Comparison of ENCODE assay signal across 8 cellular contexts in the genomic region with DNA sequence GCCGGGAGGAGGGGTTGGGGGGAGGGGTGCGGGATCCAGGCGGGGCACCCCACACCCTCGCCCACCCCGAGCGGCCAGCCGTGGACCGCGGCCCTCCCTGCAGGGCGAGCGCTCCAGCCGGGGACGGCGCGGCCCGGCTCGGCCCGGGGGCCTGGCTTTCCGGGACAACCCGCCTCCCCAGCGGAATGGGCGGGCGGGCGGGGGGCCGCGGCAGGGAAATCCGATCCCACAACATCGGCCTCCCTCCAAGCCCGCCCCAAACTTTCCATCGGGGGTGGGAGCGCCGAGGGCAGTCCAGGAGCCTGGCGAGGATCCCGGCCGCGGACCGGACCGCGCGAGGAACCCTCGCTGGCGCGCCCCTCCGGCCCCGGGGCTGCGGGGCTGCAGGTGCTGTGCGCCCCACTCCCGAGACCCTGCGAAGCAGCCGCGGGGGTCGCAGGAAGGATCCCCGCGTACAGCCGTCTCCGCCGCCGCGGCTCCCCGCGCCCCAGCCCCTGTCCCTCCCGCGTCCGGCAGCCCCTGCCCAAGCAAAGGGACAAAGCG. TPM values are rescaled to one million over a fixed set of nuclear protein-coding genes. Genes with fewer than 3 reads are reported as not detected.
A peak's percentile ranks its signal among the peaks of the same experiment; 100 is the strongest.
DNase-seq lines count a peak whose midpoint lies in the region; ATAC-seq and TF ChIP-seq lines count a peak whose summit lies in the region.

No MANE protein-coding gene starts in this region.

- peaks cover 16% of the 10 kb centered on the region for H4K20me1 ChIP-seq in neural cell (ENCODE audit: insufficient read depth)

- H3K27me3 ChIP-seq in neural cell (ENCODE audit: insufficient read depth, low read depth, low read length): no peaks in the 10 kb centered on the region

- ATAC-seq in HG02852 (IDR thresholded peaks at IDR 0.05; ENCODE audit: unreplicated experiment) (peak; percentile 5), GM19324 (IDR thresholded peaks at IDR 0.05; ENCODE audit: low FRiP score, unreplicated experiment) (no peak)

- TF ChIP-seq EP300 in neural cell (conservative IDR thresholded peaks at IDR 0.05; ENCODE audit: poor library complexity, severe bottlenecking): no peak

- H3K9me3 ChIP-seq in neural cell (ENCODE audit: low read length): no peaks in the 10 kb centered on the region

- no peak for TF ChIP-seq RAD21 in neural cell (conservative IDR thresholded peaks at IDR 0.05)

- H3K4me3 ChIP-seq in WI38 (ENCODE audit: low read depth, low read length): peak overlapping the region; percentile 87
- peak overlapping the region; percentile 81 for H3K4me3 ChIP-seq in fibroblast of villous mesenchyme (ENCODE audit: low read depth, low read length)
- H3K4me3 ChIP-seq in neural cell (ENCODE audit: low read length): peak overlapping the region; percentile 94

- TF ChIP-seq CTCF in WI38 (IDR thresholded peaks at IDR 0.05; ENCODE audit: low read depth, low read length) (no peak), fibroblast of villous mesenchyme (IDR thresholded peaks at IDR 0.05; ENCODE audit: insufficient read depth, low read depth, low read length) (no peak), neural cell (IDR thresholded peaks at IDR 0.05; ENCODE audit: poor library complexity, severe bottlenecking) (no peak)

- H3K79me2 ChIP-seq in neural cell (replicated peaks; ENCODE audit: insufficient read depth, low read length): peaks cover 34% of the 10 kb centered on the region

- no peaks in the 10 kb centered on the region for H3K36me3 ChIP-seq in neural cell (ENCODE audit: insufficient read depth, low read length)

- H3K4me2 ChIP-seq in neural cell (ENCODE audit: low read length): no peak overlapping the region

- peak overlapping the region; percentile 98 for H3K9ac ChIP-seq in neural cell (ENCODE audit: low read length)

- H3F3A ChIP-seq in neural cell (ENCODE audit: insufficient read depth, low read length, poor library complexity, severe bottlenecking): no peaks in the 10 kb centered on the region

- peak; percentile 45 for DNase-seq in ELF-1 (ENCODE audit: low read depth, low spot score)
- peak; percentile 87 for DNase-seq in fibroblast of villous mesenchyme (ENCODE audit: low read depth)
- no peak for DNase-seq in NCI-H2171 (lab: John Stamatoyannopoulos, UW)
- DNase-seq in HPDE6-E6E7 (ENCODE audit: extremely low spot score): no peak

- peak overlapping the region; percentile 90 for H3K27ac ChIP-seq in neural cell (ENCODE audit: low read length)

- no peak overlapping the region for H2AFZ ChIP-seq in neural cell (ENCODE audit: low read depth, low read length)

- no peaks in the 10 kb centered on the region for H3K9me2 ChIP-seq in neural cell (ENCODE audit: insufficient read depth, low read length)

TF ChIP-seq in neural cell, 6 proteins besides CTCF, POLR2A, EP300 and RAD21:
- TF ChIP-seq EZH2 (IDR thresholded peaks at IDR 0.05; ENCODE audit: borderline replicate concordance, insufficient read depth, low read length, poor library complexity, severe bottlenecking) (no peak), POLR2AphosphoS5 (IDR thresholded peaks at IDR 0.05) (no peak), SMC3 (conservative IDR thresholded peaks at IDR 0.05; ENCODE audit: poor library complexity) (no peak), MXI1 (conservative IDR thresholded peaks at IDR 0.05; ENCODE audit: poor library complexity, severe bottlenecking) (no peak)

RNA-seq across cellular contexts. Expression of a gene that starts 0.5 kb away (rescaled TPM):
- 16.4 and 22.5 TPM in 2 replicates for total RNA-seq in fibroblast of villous mesenchyme
- polyA plus RNA-seq in neural cell: 88.7 and 101 TPM in 2 replicates
- 87.4 and 111 TPM in 2 replicates for polyA minus RNA-seq in neural cell

RNA-seq across cellular contexts. Expression of a gene that starts 11.5 kb away (rescaled TPM):
- 4.7 and 5.8 TPM in 2 replicates for total RNA-seq in fibroblast of villous mesenchyme
- 30.7 and 39.0 TPM in 2 replicates for polyA plus RNA-seq in neural cell
- polyA minus RNA-seq in neural cell: 15.3 and 18.2 TPM in 2 replicates

RNA-seq across cellular contexts. Expression of a gene that starts 25.5 kb away (rescaled TPM):
- total RNA-seq in fibroblast of villous mesenchyme: 1.3 TPM in 2 replicates
- 12.1 and 17.7 TPM in 2 replicates for polyA plus RNA-seq in neural cell
- 13.4 and 16.6 TPM in 2 replicates for polyA minus RNA-seq in neural cell

RNA-seq across cellular contexts. Expression of a gene that starts 53.3 kb away (rescaled TPM):
- total RNA-seq in fibroblast of villous mesenchyme: 6.4 and 8.6 TPM in 2 replicates
- polyA plus RNA-seq in neural cell: 9.5 and 9.6 TPM in 2 replicates
- polyA minus RNA-seq in neural cell: 15.7 and 19.2 TPM in 2 replicates

Comparison
In these comparisons a context has a peak if more than half of its experiments do, and no peak if none do; other contexts are left out.
1. DNase-seq: peak in ELF-1 (single experiment) and fibroblast of villous mesenchyme (single experiment); none in NCI-H2171 (single experiment) and HPDE6-E6E7 (single experiment).
2. Peak in every context shown above with its lines, with median percentiles within 50 percentile points of each other: H3K4me3 ChIP-seq.